ENCODE assay signal across 10 cellular contexts in genomic region chr6:32149932-32150920, GRCh38. TPM values are rescaled to one million over a fixed set of nuclear protein-coding genes. Genes with fewer than 3 reads are reported as not detected.
A peak's percentile ranks its signal among the peaks of the same experiment; 100 is the strongest.
DNase-seq lines count a peak whose midpoint lies in the region; ATAC-seq and TF ChIP-seq lines count a peak whose summit lies in the region.
"Had no signal": no experiment of that assay in that cellular context is flagged by ENCODE, and none has a peak within 500 bp of the region (broad histone marks: within the 10 kb centered on the region; RNA-seq: fewer than 3 reads in every experiment).

No MANE protein-coding gene starts in this region.

- H3K27me3 ChIP-seq in iPS DF 6.9 (ENCODE audit: control insufficient read depth, insufficient read depth, low read length), result no peaks in the 10 kb centered on the region
- no peaks in the 10 kb centered on the region for H3K27me3 ChIP-seq in A673 (replicated peaks; ENCODE audit: insufficient read depth, low read depth, low read length, poor library complexity)

- no peaks in the 10 kb centered on the region for H3K36me3 ChIP-seq in ES-I3 (ENCODE audit: insufficient read depth, low read length)
- no peaks in the 10 kb centered on the region for H3K36me3 ChIP-seq in iPS DF 6.9 (ENCODE audit: control insufficient read depth, insufficient read depth, low read length)
- H3K36me3 ChIP-seq in A673 (ENCODE audit: insufficient read depth, low read length, poor library complexity, severe bottlenecking), result no peaks in the 10 kb centered on the region

- no peaks in the 10 kb centered on the region for H3K9me3 ChIP-seq in ES-I3 (ENCODE audit: control insufficient read depth, insufficient read depth, low read length)
- no peaks in the 10 kb centered on the region for H3K9me3 ChIP-seq in iPS DF 6.9 (ENCODE audit: control insufficient read depth, insufficient read depth, low read length)
- no peaks in the 10 kb centered on the region for H3K9me3 ChIP-seq in A673 (ENCODE audit: low read depth, low read length, poor library complexity, severe bottlenecking)

- H3K9me3 Mint-ChIP-seq in activated T-helper 17 cell treated with anti-CD3 and anti-CD28 coated beads, Interleukin-2, amount 50 U/mL, for 72 hours, result no peaks in the 10 kb centered on the region
- H3K9me3 Mint-ChIP-seq: activated T-helper 2 cell treated with anti-CD3 and anti-CD28 coated beads, Interferon-gamma antibody, Interleukin-2, Interleukin-4, amounts not matched to agents 10 μg/mL and 5 μg/mL and 100 μg/mL, durations not matched to agents 14 hours and 24 hours and 36 hours had no signal

- DNase-seq in iPS DF 6.9 (ENCODE audit: low read depth, low spot score) (no peak), retina (peak; percentile 28), A673 (ENCODE audit: low spot score) (no peak), NCI-H82 (lab: John Stamatoyannopoulos, UW) (no peak), SKM-1 (lab: John Stamatoyannopoulos, UW; ENCODE audit: unreplicated experiment) (no peak)
- DNase-seq in activated CD4-positive, alpha-beta T cell treated with anti-CD3 and anti-CD28 coated beads, Interleukin-2, amount 50 U/mL, for 48 hours, result no peak
- DNase-seq: NCI-H226 had no signal

- H3K27ac ChIP-seq in iPS DF 6.9 (ENCODE audit: low read length) (no peak overlapping the region), A673 (ENCODE audit: low read depth, low read length, poor library complexity, severe bottlenecking) (no peak overlapping the region)

- H3K27me3 Mint-ChIP-seq in activated T-helper 17 cell treated with anti-CD3 and anti-CD28 coated beads, Interleukin-2, amount 50 U/mL, for 72 hours, result peaks cover 28% of the 10 kb centered on the region

- H3K27ac Mint-ChIP-seq in activated T-helper 17 cell treated with anti-CD3 and anti-CD28 coated beads, Interleukin-2, amount 50 U/mL, for 72 hours, result no peak overlapping the region
- H3K27ac Mint-ChIP-seq: activated T-helper 2 cell treated with anti-CD3 and anti-CD28 coated beads, Interferon-gamma antibody, Interleukin-2, Interleukin-4, amounts not matched to agents 10 μg/mL and 5 μg/mL and 100 μg/mL, durations not matched to agents 14 hours and 24 hours and 36 hours had no signal

- no peaks in the 10 kb centered on the region for H3K36me3 Mint-ChIP-seq in activated T-helper 17 cell treated with anti-CD3 and anti-CD28 coated beads, Interleukin-2, amount 50 U/mL, for 72 hours (ENCODE audit: low read depth)

- peaks cover 29% of the 10 kb centered on the region for H3K4me1 Mint-ChIP-seq in activated T-helper 17 cell treated with anti-CD3 and anti-CD28 coated beads, Interleukin-2, amount 50 U/mL, for 72 hours

- POLR2A ChIA-PET in A673 (lab: Charles Lee; ENCODE audit: low non-redundant PET), result no interaction called here

- peak overlapping the region; percentile 63; the same call in 1 of the 2 replicates for H3K9ac ChIP-seq in ES-I3 (ENCODE audit: low read depth, low read length)

- ATAC-seq in activated T-helper 17 cell treated with anti-CD3 and anti-CD28 coated beads, Interleukin-2, amount 50 U/mL, for 72 hours (replicated peaks), result no peak

- intact Hi-C loops in A673 (cut with micrococcal nuclease; ENCODE audit: unreplicated experiment), result no loop called here

- CTCF ChIA-PET in A673 (lab: Charles Lee), result no interaction called here

- TF ChIP-seq CTCF in A673 (conservative IDR thresholded peaks at IDR 0.05; ENCODE audit: low read depth, low read length), result no peak

- no CpG with 5 or more reads among the region's 57 CpGs for WGBS in iPS DF 6.9 (ENCODE audit: insufficient coverage, insufficient read length)

- H3K4me3 ChIP-seq in iPS DF 6.9 (ENCODE audit: low read length) (peak overlapping the region; percentile 57; the same call in 1 of the 2 replicates), A673 (ENCODE audit: low read depth, low read length, poor library complexity, severe bottlenecking) (no peak overlapping the region)

- H3K4me1 ChIP-seq in ES-I3 (ENCODE audit: insufficient read depth, low read length) (peaks cover 29% of the 10 kb centered on the region), iPS DF 6.9 (ENCODE audit: control insufficient read depth, insufficient read depth, low read length) (peaks cover 9% of the 10 kb centered on the region), A673 (ENCODE audit: insufficient read depth, low read length, poor library complexity, severe bottlenecking) (peaks cover 22% of the 10 kb centered on the region)

- peak overlapping the region; percentile 3 for H3K4me3 Mint-ChIP-seq in activated T-helper 17 cell treated with anti-CD3 and anti-CD28 coated beads, Interleukin-2, amount 50 U/mL, for 72 hours

- BruUV-seq in A673 (replicated peaks; lab: Mats Ljungman, UMichigan), result no TSS peak

RNA-seq across cellular contexts. Expression of gene PRRT1, which starts 1.5 kb away (rescaled TPM):
- under 1 TPM; 0.17 to 0.29 TPM for total RNA-seq in activated T-helper 17 cell treated with anti-CD3 and anti-CD28 coated beads, Interleukin-2, amount 50 U/mL, for 72 hours
- 4.5 and 4.7 TPM in 2 replicates for total RNA-seq in A673 (2021)

RNA-seq across cellular contexts. Expression of gene PPT2, which starts 3.7 kb away (rescaled TPM):
- 10 to 100 TPM; 10.5 to 18.0 TPM for total RNA-seq in activated T-helper 17 cell treated with anti-CD3 and anti-CD28 coated beads, Interleukin-2, amount 50 U/mL, for 72 hours
- 58.6 and 70.9 TPM in 2 replicates for total RNA-seq in A673 (2021)

RNA-seq across cellular contexts. Expression of gene EGFL8, which starts 14.2 kb away (rescaled TPM):
- total RNA-seq in activated T-helper 17 cell treated with anti-CD3 and anti-CD28 coated beads, Interleukin-2, amount 50 U/mL, for 72 hours, result 10 to 100 TPM in 1 of 2 donors, 1 to 10 TPM in 1; 6.7 to 10.1 TPM
- 31.3 and 32.4 TPM in 2 replicates for total RNA-seq in A673 (2021)

RNA-seq across cellular contexts. Expression of gene FKBPL, which starts 20.1 kb away (rescaled TPM):
- 1 to 10 TPM; 7.4 to 9.3 TPM for total RNA-seq in activated T-helper 17 cell treated with anti-CD3 and anti-CD28 coated beads, Interleukin-2, amount 50 U/mL, for 72 hours
- 13.5 and 14.1 TPM in 2 replicates for total RNA-seq in A673 (2021)

RNA-seq across cellular contexts. Expression of gene ATF6B, which starts 22.2 kb away (rescaled TPM):
- 10 to 100 TPM; 73.4 to 99.9 TPM for total RNA-seq in activated T-helper 17 cell treated with anti-CD3 and anti-CD28 coated beads, Interleukin-2, amount 50 U/mL, for 72 hours
- 70.2 and 74.7 TPM in 2 replicates for total RNA-seq in A673 (2021)
